Comparison of ENCODE assay signal across 8 cellular contexts in genomic region chr22:50399751-50400331, GRCh38. TPM values are rescaled to one million over a fixed set of nuclear protein-coding genes. Genes with fewer than 3 reads are reported as not detected.
A peak's percentile ranks its signal among the peaks of the same experiment; 100 is the strongest.
DNase-seq lines count a peak whose midpoint lies in the region; ATAC-seq and TF ChIP-seq lines count a peak whose summit lies in the region.

No MANE protein-coding gene starts in this region.

- ATAC-seq in GM18505 (IDR thresholded peaks at IDR 0.05; ENCODE audit: unreplicated experiment) (no peak), GM21717 (IDR thresholded peaks at IDR 0.05; ENCODE audit: unreplicated experiment) (no peak), GM19452 (IDR thresholded peaks at IDR 0.05; ENCODE audit: unreplicated experiment) (no peak)

- POLR2A ChIA-PET in activated CD4-positive, alpha-beta memory T cell treated with anti-CD3 and anti-CD28 coated beads, Interleukin-2, amount 10 ng/mL, durations not matched to agents 7 days and 5 days (lab: Charles Lee), result interaction anchor here (0.9 kb wide), 1 partner anchor 21 kb away, joined by 3 read pairs; no protein-coding TSS in a partner anchor

- DNase-seq in EH (ENCODE audit: low read depth) (peak; percentile 45), Kasumi-1 (lab: John Stamatoyannopoulos, UW) (peak; percentile 79 to 85), fibroblast of mammary gland (ENCODE audit: low read depth) (peak; percentile 31), nucleus accumbens (lab: John Stamatoyannopoulos, UW) (peak in 37 of 56 donors; percentile 6 to 62 (median 34))
- peak; percentile 32 for DNase-seq in activated CD4-positive, alpha-beta memory T cell treated with anti-CD3 and anti-CD28 coated beads, Interleukin-2, amount 10 ng/mL, durations not matched to agents 7 days and 5 days

- CTCF ChIA-PET in activated CD4-positive, alpha-beta memory T cell treated with anti-CD3 and anti-CD28 coated beads, Interleukin-2, amount 10 ng/mL, durations not matched to agents 7 days and 5 days (lab: Charles Lee), result interaction anchor here (1.2 to 1.3 kb wide), 2 partner anchors 75 to 98 kb away, joined by 3 to 5 read pairs; no protein-coding TSS in a partner anchor

- TF ChIP-seq POLR2A in GM18505 (IDR thresholded peaks at IDR 0.05; ENCODE audit: borderline replicate concordance, extremely low read depth, insufficient read depth, insufficient read length), result no peak

- H3K27ac Mint-ChIP-seq in activated CD4-positive, alpha-beta memory T cell treated with anti-CD3 and anti-CD28 coated beads, Interleukin-2, amount 10 ng/mL, durations not matched to agents 7 days and 5 days, result peak overlapping the region; percentile 70

- peaks cover 32% of the 10 kb centered on the region for H3K36me3 Mint-ChIP-seq in activated CD4-positive, alpha-beta memory T cell treated with anti-CD3 and anti-CD28 coated beads, Interleukin-2, amount 10 ng/mL, durations not matched to agents 7 days and 5 days (ENCODE audit: low read depth)

- H3K4me1 Mint-ChIP-seq in activated CD4-positive, alpha-beta memory T cell treated with anti-CD3 and anti-CD28 coated beads, Interleukin-2, amount 10 ng/mL, durations not matched to agents 7 days and 5 days, result peaks cover 39% of the 10 kb centered on the region

- TF ChIP-seq CTCF in fibroblast of mammary gland (conservative IDR thresholded peaks at IDR 0.05; ENCODE audit: control insufficient read depth, insufficient read depth, low read depth, low read length), result peak; percentile 44

- no peaks in the 10 kb centered on the region for H3K9me3 Mint-ChIP-seq in activated CD4-positive, alpha-beta memory T cell treated with anti-CD3 and anti-CD28 coated beads, Interleukin-2, amount 10 ng/mL, durations not matched to agents 7 days and 5 days

- H3K4me3 ChIP-seq in fibroblast of mammary gland (ENCODE audit: control insufficient read depth, low read depth, low read length), result no peak overlapping the region

- H3K27me3 Mint-ChIP-seq in activated CD4-positive, alpha-beta memory T cell treated with anti-CD3 and anti-CD28 coated beads, Interleukin-2, amount 10 ng/mL, durations not matched to agents 7 days and 5 days, result no peaks in the 10 kb centered on the region

- no peak overlapping the region for H3K4me3 Mint-ChIP-seq in activated CD4-positive, alpha-beta memory T cell treated with anti-CD3 and anti-CD28 coated beads, Interleukin-2, amount 10 ng/mL, durations not matched to agents 7 days and 5 days

RNA-seq across cellular contexts. Expression of gene PPP6R2, which starts 56.7 kb away (rescaled TPM):
- total RNA-seq in activated CD4-positive, alpha-beta memory T cell treated with anti-CD3 and anti-CD28 coated beads, Interleukin-2, amount 10 ng/mL, durations not matched to agents 7 days and 5 days, result 10 to 100 TPM; 56.5 to 58.9 TPM

Comparison
In these comparisons a context has a peak if more than half of its experiments do, and no peak if none do; other contexts are left out.
1. DNase-seq: peak in every context shown above with its lines; median percentile 82 in Kasumi-1; 45 in EH; 34 in nucleus accumbens; 32 in activated CD4-positive, alpha-beta memory T cell treated with anti-CD3 and anti-CD28 coated beads, Interleukin-2, amount 10 ng/mL, durations not matched to agents 7 days and 5 days; 31 in fibroblast of mammary gland.